24 cellular contexts compared by ENCODE assay signal in genomic region chr7:158390460-158390859, GRCh38.
DNase-seq lines count a peak whose midpoint lies in the region; ATAC-seq and TF ChIP-seq lines count a peak whose summit lies in the region.
"Had no signal": no experiment of that assay in that cellular context is flagged by ENCODE, and none has a peak within 500 bp of the region (broad histone marks: within the 10 kb centered on the region; RNA-seq: fewer than 3 reads in every experiment).

No MANE protein-coding gene starts in this region.

- H3K4me3 ChIP-seq in lower lobe of right lung, result no peak overlapping the region
- no peak overlapping the region for H3K4me3 ChIP-seq in osteoblast (ENCODE audit: insufficient read depth, low read length)
- no peak overlapping the region for H3K4me3 ChIP-seq in suprapubic skin
- H3K4me3 ChIP-seq: A549; BLaER1 treated with 17β-estradiol and CSF1 and Interleukin-3, amounts not matched to agents 10 nM and 100 nM had no signal

- TF ChIP-seq POLR2A in suprapubic skin (IDR thresholded peaks at IDR 0.05), result no peak

- TF ChIP-seq CTCF in lower lobe of right lung (IDR thresholded peaks at IDR 0.05) (no peak), osteoblast (IDR thresholded peaks at IDR 0.05; ENCODE audit: extremely low read depth, low read depth, low read length) (no peak), suprapubic skin (IDR thresholded peaks at IDR 0.05) (no peak)

- no peaks in the 10 kb centered on the region for H3K9me3 ChIP-seq in lower lobe of right lung
- no peaks in the 10 kb centered on the region for H3K9me3 ChIP-seq in osteoblast (ENCODE audit: low read depth, low read length)
- H3K9me3 ChIP-seq in suprapubic skin, result no peaks in the 10 kb centered on the region
- H3K9me3 ChIP-seq: A549; BLaER1 treated with 17β-estradiol and CSF1 and Interleukin-3, amounts not matched to agents 10 nM and 100 nM had no signal

- H3K4me3 Mint-ChIP-seq in T-helper 2 cell treated with Interferon-gamma antibody and Interleukin-4, amounts not matched to agents 5 μg/mL and 100 μg/mL, for 36 hours, result no peak overlapping the region
- H3K4me3 Mint-ChIP-seq: B cell; CD4-positive, alpha-beta memory T cell; CD4-positive, CD25-positive, alpha-beta regulatory T cell; CD8-positive, alpha-beta memory T cell had no signal

- H3K36me3 ChIP-seq in lower lobe of right lung (no peaks in the 10 kb centered on the region), osteoblast (ENCODE audit: insufficient read depth, low read length) (no peaks in the 10 kb centered on the region), suprapubic skin (no peaks in the 10 kb centered on the region)
- H3K36me3 ChIP-seq: BLaER1 treated with 17β-estradiol and CSF1 and Interleukin-3, amounts not matched to agents 10 nM and 100 nM had no signal

- intact Hi-C loops in left ventricle myocardium superior (cut with micrococcal nuclease), result no loop called here
- intact Hi-C loops in left cardiac atrium (cut with DNase I), result no loop called here
- intact Hi-C loops in lower lobe of right lung (cut with DNase I), result no loop called here

- no peaks in the 10 kb centered on the region for H3K27me3 Mint-ChIP-seq in T-helper 2 cell treated with Interferon-gamma antibody and Interleukin-4, amounts not matched to agents 5 μg/mL and 100 μg/mL, for 36 hours (ENCODE audit: low read depth)
- H3K27me3 Mint-ChIP-seq: B cell; CD4-positive, CD25-positive, alpha-beta regulatory T cell had no signal

- H3K27ac Mint-ChIP-seq in T-helper 2 cell treated with Interferon-gamma antibody and Interleukin-4, amounts not matched to agents 5 μg/mL and 100 μg/mL, for 36 hours, result no peak overlapping the region
- H3K27ac Mint-ChIP-seq: B cell; CD4-positive, alpha-beta memory T cell; CD4-positive, CD25-positive, alpha-beta regulatory T cell; CD8-positive, alpha-beta memory T cell had no signal

- no peak for ATAC-seq in left ventricle myocardium superior
- no peak for ATAC-seq in left cardiac atrium
- ATAC-seq in lower lobe of right lung, result no peak
- no peak for ATAC-seq in esophagus mucosa
- ATAC-seq: A549 had no signal

- no peaks in the 10 kb centered on the region for H4K20me1 ChIP-seq in osteoblast (ENCODE audit: insufficient read depth, low read length)
- H4K20me1 ChIP-seq: BLaER1 treated with 17β-estradiol and CSF1 and Interleukin-3, amounts not matched to agents 10 nM and 100 nM had no signal

- no peaks in the 10 kb centered on the region for H3K4me1 Mint-ChIP-seq in T-helper 2 cell treated with Interferon-gamma antibody and Interleukin-4, amounts not matched to agents 5 μg/mL and 100 μg/mL, for 36 hours (ENCODE audit: low read depth)
- H3K4me1 Mint-ChIP-seq: B cell; CD4-positive, alpha-beta memory T cell; CD4-positive, CD25-positive, alpha-beta regulatory T cell; CD8-positive, alpha-beta memory T cell had no signal

- H3K27me3 ChIP-seq in lower lobe of right lung (ENCODE audit: low read depth) (peaks cover 9% of the 10 kb centered on the region), osteoblast (ENCODE audit: insufficient read depth, low read length) (no peaks in the 10 kb centered on the region), suprapubic skin (peaks cover 11% of the 10 kb centered on the region)
- H3K27me3 ChIP-seq: BLaER1 treated with 17β-estradiol and CSF1 and Interleukin-3, amounts not matched to agents 10 nM and 100 nM had no signal

- H3K4me1 ChIP-seq in lower lobe of right lung, result no peaks in the 10 kb centered on the region
- no peaks in the 10 kb centered on the region for H3K4me1 ChIP-seq in osteoblast (ENCODE audit: insufficient read depth, low read length)
- no peaks in the 10 kb centered on the region for H3K4me1 ChIP-seq in suprapubic skin
- H3K4me1 ChIP-seq: A549 had no signal

- DNase-seq in left ventricle myocardium superior (peak; percentile 18), left cardiac atrium (no peak), lower lobe of right lung (peak; percentile 32), osteoblast (ENCODE audit: insufficient read length, low spot score, missing footprints) (peak; percentile 76), suprapubic skin (ENCODE audit: low spot score in 2 of 2) (no peak)
- DNase-seq in T-helper 2 cell treated with Interferon-gamma antibody and Interleukin-4, amounts not matched to agents 5 μg/mL and 100 μg/mL, for 36 hours (ENCODE audit: low spot score), result no peak
- DNase-seq: AML-193; CD4-positive, alpha-beta memory T cell; CD4-positive, CD25-positive, alpha-beta regulatory T cell; CD8-positive, alpha-beta memory T cell; COR-L47; DMS 273 treated with DMSO at 0.1 percent for 48 hours; DMS153; DMS53; DMS79; DND-41; EL; GDM1 had no signal

- H3K36me3 Mint-ChIP-seq in T-helper 2 cell treated with Interferon-gamma antibody and Interleukin-4, amounts not matched to agents 5 μg/mL and 100 μg/mL, for 36 hours (ENCODE audit: low read depth), result no peaks in the 10 kb centered on the region
- H3K36me3 Mint-ChIP-seq: CD4-positive, alpha-beta memory T cell; CD4-positive, CD25-positive, alpha-beta regulatory T cell; CD8-positive, alpha-beta memory T cell had no signal

- no peak overlapping the region for H2AFZ ChIP-seq in osteoblast (ENCODE audit: low read length)

- no peaks in the 10 kb centered on the region for H3K79me2 ChIP-seq in osteoblast (ENCODE audit: insufficient read depth, low read length)

- 92% methylated on average over 15 of the region's 16 CpGs for WGBS in suprapubic skin

- no peak overlapping the region for H3K4me2 ChIP-seq in osteoblast (ENCODE audit: insufficient read depth, low read length)
- H3K4me2 ChIP-seq: A549; BLaER1 treated with 17β-estradiol and CSF1 and Interleukin-3, amounts not matched to agents 10 nM and 100 nM had no signal

- no peaks in the 10 kb centered on the region for H3K9me3 Mint-ChIP-seq in T-helper 2 cell treated with Interferon-gamma antibody and Interleukin-4, amounts not matched to agents 5 μg/mL and 100 μg/mL, for 36 hours
- H3K9me3 Mint-ChIP-seq: CD4-positive, alpha-beta memory T cell; CD8-positive, alpha-beta memory T cell had no signal

- TF ChIP-seq EP300 in suprapubic skin (IDR thresholded peaks at IDR 0.05), result no peak

- H3K27ac ChIP-seq in lower lobe of right lung (no peak overlapping the region), osteoblast (ENCODE audit: low read depth, low read length) (no peak overlapping the region), suprapubic skin (no peak overlapping the region)
- H3K27ac ChIP-seq: 22Rv1; A549; BLaER1 treated with 17β-estradiol and CSF1 and Interleukin-3, amounts not matched to agents 10 nM and 100 nM; C4-2B had no signal

Comparison
In these comparisons a context has a peak if more than half of its experiments do, and no peak if none do; other contexts are left out.
1. DNase-seq: peak in left ventricle myocardium superior (single experiment), lower lobe of right lung (single experiment) and osteoblast (single experiment); none in left cardiac atrium (single experiment), T-helper 2 cell treated with Interferon-gamma antibody and Interleukin-4, amounts not matched to agents 5 μg/mL and 100 μg/mL, for 36 hours (single experiment) and suprapubic skin (0 of 2).